In the genomic region with DNA sequence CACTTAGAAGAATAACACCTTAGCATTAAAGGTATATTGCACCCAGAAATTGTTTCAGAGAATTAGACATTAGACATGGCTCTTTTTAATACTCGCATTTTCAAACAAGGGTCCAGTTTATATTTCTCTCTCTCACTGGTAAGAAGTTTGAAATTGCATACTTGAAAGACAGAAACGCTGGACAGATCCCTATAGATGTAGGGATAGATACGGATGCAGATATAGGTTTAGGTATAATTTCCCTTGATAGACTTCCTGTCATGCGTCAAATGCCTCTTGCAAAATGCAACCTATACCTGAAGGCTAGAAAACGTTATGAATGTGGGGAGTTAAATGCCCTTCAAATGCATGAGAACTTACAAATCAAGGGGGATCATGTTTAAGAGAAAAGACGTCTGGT, we compare ENCODE assay signal across 31 cellular contexts.
"Had no signal": no experiment of that assay in that cellular context is flagged by ENCODE, and none has a peak within 500 bp of the region (broad histone marks: within the 10 kb centered on the region; RNA-seq: fewer than 3 reads in every experiment).

No MANE protein-coding gene starts in this region.

- H3K4me1 ChIP-seq: ascending aorta had no signal

- ATAC-seq: activated CD8-positive, alpha-beta T cell treated with anti-CD3 and anti-CD28 coated beads for 36 hours; activated naive CD8-positive, alpha-beta T cell treated with anti-CD3 and anti-CD28 coated beads, Interleukin-2, amount 50 U/mL, for 24 hours; activated T-cell treated with anti-CD3 and anti-CD28 coated beads, Interleukin-2, amount 50 U/mL, for 4 hours; activated T-cell treated with anti-CD3 and anti-CD28 coated beads, Interleukin-2, amount 50 U/mL, for 72 hours; activated T-helper 17 cell treated with anti-CD3 and anti-CD28 coated beads, Interleukin-2, amount 50 U/mL, for 72 hours; T-helper 17 cell had no signal

- H3K27ac ChIP-seq: ascending aorta, cardiac muscle cell, VCaP had no signal

- DNase-seq: activated B cell treated with CpG ODN at 0.5 μM for 24 hours; activated CD4-positive, alpha-beta memory T cell treated with anti-CD3 and anti-CD28 coated beads for 36 hours; activated CD4-positive, alpha-beta T cell treated with anti-CD3 and anti-CD28 coated beads for 4 hours; activated CD4-positive, alpha-beta T cell treated with anti-CD3 and anti-CD28 coated beads, Interleukin-2, amount 10 ng/mL, durations not matched to agents 24 days and 14 days; activated CD4-positive, alpha-beta T cell treated with anti-CD3 and anti-CD28 coated beads, Interleukin-2, amount 50 U/mL, for 1 hour; activated CD4-positive, alpha-beta T cell treated with anti-CD3 and anti-CD28 coated beads, Interleukin-2, amount 50 U/mL, for 4 hours; activated CD4-positive, CD25-positive, alpha-beta regulatory T cell treated with anti-CD3 and anti-CD28 coated beads, Interleukin-2, amount 50 U/mL, for 72 hours; activated CD8-positive, alpha-beta memory T cell treated with anti-CD3 and anti-CD28 coated beads, Interleukin-2, amount 50 U/mL, for 4 hours; activated CD8-positive, alpha-beta T cell treated with anti-CD3 and anti-CD28 coated beads for 36 hours; activated effector memory CD4-positive, alpha-beta T cell treated with anti-CD3 and anti-CD28 coated beads, Interleukin-2, amount 50 U/mL, for 16 hours; activated gamma-delta T cell treated with Interleukin-2 at 50 U/mL for 16 hours; activated naive CD4-positive, alpha-beta T cell; activated naive CD4-positive, alpha-beta T cell treated with anti-CD3 and anti-CD28 coated beads, Interleukin-2, amount 10 ng/mL, durations not matched to agents 7 days and 5 days; activated naive CD8-positive, alpha-beta T cell treated with anti-CD3 and anti-CD28 coated beads, Interleukin-2, amount 10 ng/mL, durations not matched to agents 7 days and 5 days; activated naive CD8-positive, alpha-beta T cell treated with anti-CD3 and anti-CD28 coated beads, Interleukin-2, amount 50 U/mL, for 24 hours; activated T-cell treated with anti-CD3 and anti-CD28 coated beads for 4 hours; activated T-cell treated with anti-CD3 and anti-CD28 coated beads, Interleukin-2, amount 50 U/mL, for 1 hour; activated T-cell treated with anti-CD3 and anti-CD28 coated beads, Interleukin-2, amount 50 U/mL, for 4 hours; activated T-cell treated with anti-CD3 and anti-CD28 coated beads, Interleukin-2, amount 50 U/mL, for 72 hours; amygdala; anterior cingulate cortex; caudate nucleus; cerebellar nuclear complex; T-helper 17 cell; T1000 had no signal

- H3K4me3 ChIP-seq: ascending aorta, cardiac muscle cell had no signal

- H3K36me3 ChIP-seq: ascending aorta, cardiac muscle cell had no signal

- H3K9me3 ChIP-seq: ascending aorta had no signal

- H3K27me3 ChIP-seq: ascending aorta, cardiac muscle cell had no signal

- FAIRE-seq: bronchial epithelial cell, TTC549 had no signal
